ENCODE assay signal across 8 cellular contexts in genomic region chr16:58684354-58685083, GRCh38. TPM values are rescaled to one million over a fixed set of nuclear protein-coding genes. Genes with fewer than 3 reads are reported as not detected.
DNase-seq lines count a peak whose midpoint lies in the region; ATAC-seq and TF ChIP-seq lines count a peak whose summit lies in the region.

A gene with protein sequence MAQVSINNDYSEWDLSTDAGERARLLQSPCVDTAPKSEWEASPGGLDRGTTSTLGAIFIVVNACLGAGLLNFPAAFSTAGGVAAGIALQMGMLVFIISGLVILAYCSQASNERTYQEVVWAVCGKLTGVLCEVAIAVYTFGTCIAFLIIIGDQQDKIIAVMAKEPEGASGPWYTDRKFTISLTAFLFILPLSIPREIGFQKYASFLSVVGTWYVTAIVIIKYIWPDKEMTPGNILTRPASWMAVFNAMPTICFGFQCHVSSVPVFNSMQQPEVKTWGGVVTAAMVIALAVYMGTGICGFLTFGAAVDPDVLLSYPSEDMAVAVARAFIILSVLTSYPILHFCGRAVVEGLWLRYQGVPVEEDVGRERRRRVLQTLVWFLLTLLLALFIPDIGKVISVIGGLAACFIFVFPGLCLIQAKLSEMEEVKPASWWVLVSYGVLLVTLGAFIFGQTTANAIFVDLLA (minus strand): TSS chr16:58684770. CDS start chr16:58680126, 4,644 bp downstream.

- DNase-seq in DMS53 (lab: John Stamatoyannopoulos, UW): peak; percentile 88
- peak; percentile 85 for DNase-seq in HuH-7 (ENCODE audit: low spot score)
- peak; percentile 89 for DNase-seq in activated effector memory CD4-positive, alpha-beta T cell treated with anti-CD3 and anti-CD28 coated beads, Interleukin-2, amount 50 U/mL, for 16 hours
- DNase-seq in fibroblast of villous mesenchyme (ENCODE audit: low read depth): peak; percentile 81
- DNase-seq in stimulated activated naive CD8-positive, alpha-beta T cell treated with anti-CD3 and anti-CD28 coated beads, Interleukin-15, amount 100 ng/mL, for 72 hours: peak; percentile 62 to 74

- no peaks in the 10 kb centered on the region for H3K27me3 ChIP-seq in neural cell (ENCODE audit: insufficient read depth, low read depth, low read length)

- peak within 1 kb of the TSS; percentile 47 for H3K27ac ChIP-seq in neural cell (ENCODE audit: low read length)

- TF ChIP-seq POLR2A in Raji (IDR thresholded peaks at IDR 0.05; ENCODE audit: insufficient read depth, low read depth, low read length): peak; percentile 66

- ATAC-seq in GM21526 (IDR thresholded peaks at IDR 0.05; ENCODE audit: low FRiP score, unreplicated experiment): peak; percentile 99
- ATAC-seq in stimulated activated naive CD8-positive, alpha-beta T cell treated with anti-CD3 and anti-CD28 coated beads, Interleukin-15, amount 100 ng/mL, for 72 hours: peak; percentile 95

- peak; percentile 20 for TF ChIP-seq RAD21 in neural cell (conservative IDR thresholded peaks at IDR 0.05)

- H3K4me3 ChIP-seq in fibroblast of villous mesenchyme (ENCODE audit: low read depth, low read length) (peak within 1 kb of the TSS; percentile 99), neural cell (ENCODE audit: low read length) (peak within 1 kb of the TSS; percentile 99)

- H4K20me1 ChIP-seq in neural cell (ENCODE audit: insufficient read depth): no peaks in the 10 kb centered on the region

- no peak for TF ChIP-seq CTCF in fibroblast of villous mesenchyme (IDR thresholded peaks at IDR 0.05; ENCODE audit: insufficient read depth, low read depth, low read length)
- no peak for TF ChIP-seq CTCF in neural cell (IDR thresholded peaks at IDR 0.05; ENCODE audit: poor library complexity, severe bottlenecking)

- peak; percentile 13 for TF ChIP-seq EP300 in neural cell (conservative IDR thresholded peaks at IDR 0.05; ENCODE audit: poor library complexity, severe bottlenecking)

- H3K36me3 ChIP-seq in neural cell (ENCODE audit: insufficient read depth, low read length): no peaks in the 10 kb centered on the region

- peak within 1 kb of the TSS; percentile 92 for H3K9ac ChIP-seq in neural cell (ENCODE audit: low read length)

- H3K79me2 ChIP-seq in neural cell (replicated peaks; ENCODE audit: insufficient read depth, low read length): peaks cover 4% of the 10 kb centered on the region

- H3K4me3 Mint-ChIP-seq in stimulated activated naive CD8-positive, alpha-beta T cell treated with anti-CD3 and anti-CD28 coated beads, Interleukin-15, amount 100 ng/mL, for 72 hours: peak within 1 kb of the TSS; percentile 90 to 92

- H3F3A ChIP-seq in neural cell (ENCODE audit: insufficient read depth, low read length, poor library complexity, severe bottlenecking): no peaks in the 10 kb centered on the region

- H2AFZ ChIP-seq in neural cell (ENCODE audit: low read depth, low read length): peak within 1 kb of the TSS; percentile 98

- H3K27me3 Mint-ChIP-seq in stimulated activated naive CD8-positive, alpha-beta T cell treated with anti-CD3 and anti-CD28 coated beads, Interleukin-15, amount 100 ng/mL, for 72 hours: peaks cover 4% of the 10 kb centered on the region

- peaks cover 22% of the 10 kb centered on the region for H3K4me1 Mint-ChIP-seq in stimulated activated naive CD8-positive, alpha-beta T cell treated with anti-CD3 and anti-CD28 coated beads, Interleukin-15, amount 100 ng/mL, for 72 hours

- H3K27ac Mint-ChIP-seq in stimulated activated naive CD8-positive, alpha-beta T cell treated with anti-CD3 and anti-CD28 coated beads, Interleukin-15, amount 100 ng/mL, for 72 hours: peak within 1 kb of the TSS; percentile 91 to 95

- no peaks in the 10 kb centered on the region for H3K9me2 ChIP-seq in neural cell (ENCODE audit: insufficient read depth, low read length)

- no peaks in the 10 kb centered on the region for H3K9me3 ChIP-seq in neural cell (ENCODE audit: low read length)

- no peaks in the 10 kb centered on the region for H3K9me3 Mint-ChIP-seq in stimulated activated naive CD8-positive, alpha-beta T cell treated with anti-CD3 and anti-CD28 coated beads, Interleukin-15, amount 100 ng/mL, for 72 hours

- peak within 1 kb of the TSS; percentile 98 for H3K4me2 ChIP-seq in neural cell (ENCODE audit: low read length)

TF ChIP-seq in neural cell, 6 proteins besides CTCF, POLR2A, EP300 and RAD21:
- TF ChIP-seq REST (IDR thresholded peaks at IDR 0.05; ENCODE audit: borderline replicate concordance) (no peak), SMC3 (conservative IDR thresholded peaks at IDR 0.05; ENCODE audit: poor library complexity) (peak; percentile 32), TAF1 (IDR thresholded peaks at IDR 0.05; ENCODE audit: low read depth) (peak; percentile 45), MXI1 (conservative IDR thresholded peaks at IDR 0.05; ENCODE audit: poor library complexity, severe bottlenecking) (peak; percentile 76), EZH2 (IDR thresholded peaks at IDR 0.05; ENCODE audit: borderline replicate concordance, insufficient read depth, low read length, poor library complexity, severe bottlenecking) (no peak), POLR2AphosphoS5 (IDR thresholded peaks at IDR 0.05) (peak; percentile 91)

RNA-seq across cellular contexts. Expression of the gene that starts here (rescaled TPM):
- 42.3 and 43.5 TPM in 2 replicates for total RNA-seq in fibroblast of villous mesenchyme
- 9.8 and 10.2 TPM in 2 replicates for polyA plus RNA-seq in neural cell
- polyA minus RNA-seq in neural cell: 35.3 and 47.0 TPM in 2 replicates

Comparison
In these comparisons a context has a peak if more than half of its experiments do, and no peak if none do; other contexts are left out.
1. Peak in every context shown above with its lines: DNase-seq, ATAC-seq, H3K4me3 ChIP-seq and H3K27ac ChIP-seq.